26 cellular contexts compared by ENCODE assay signal in the genomic region with DNA sequence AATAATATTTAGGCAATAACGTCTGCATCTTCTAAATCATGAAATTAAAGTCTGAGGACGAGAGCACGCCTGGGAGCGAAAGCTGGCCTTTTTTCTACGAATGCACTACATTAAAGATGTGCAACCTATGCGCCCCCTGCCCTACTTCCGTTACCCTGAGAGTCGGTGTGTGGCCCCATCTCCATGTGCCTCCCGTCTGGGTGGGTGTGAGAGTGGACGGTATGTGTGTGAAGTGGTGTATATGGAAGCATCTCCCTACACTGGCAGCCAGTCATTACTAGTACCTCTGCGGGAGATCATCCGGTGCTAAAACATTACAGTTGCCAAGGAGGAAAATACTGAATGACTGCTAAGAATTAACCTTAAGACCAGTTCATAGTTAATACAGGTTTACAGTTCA. TPM values are rescaled to one million over a fixed set of nuclear protein-coding genes. Genes with fewer than 3 reads are reported as not detected.
DNase-seq lines count a peak whose midpoint lies in the region; TF ChIP-seq lines count a peak whose summit lies in the region.
"Had no signal": no experiment of that assay in that cellular context is flagged by ENCODE, and none has a peak within 500 bp of the region (broad histone marks: within the 10 kb centered on the region; RNA-seq: fewer than 3 reads in every experiment).

No MANE protein-coding gene starts in this region.

- H3K27me3 ChIP-seq in adrenal gland (no peaks in the 10 kb centered on the region), uterus (no peaks in the 10 kb centered on the region)
- H3K27me3 ChIP-seq: brain microvascular endothelial cell, right lobe of liver had no signal

- no peaks in the 10 kb centered on the region for H3K9me3 Mint-ChIP-seq in activated T-cell treated with anti-CD3 and anti-CD28 coated beads, Interleukin-2, amount 50 U/mL, for 24 hours
- H3K9me3 Mint-ChIP-seq: stimulated activated naive B cell treated with anti-CD40 and anti-IgM and Interleukin-4, amounts not matched to agents 10 μg/mL and 1 μg/mL and 100 μg/mL, for 72 hours had no signal

- DNase-seq in activated T-cell treated with anti-CD3 and anti-CD28 coated beads, Interleukin-2, amount 50 U/mL, for 24 hours, result no peak
- DNase-seq in activated T-cell treated with anti-CD3 and anti-CD28 coated beads for 4 hours (no peak), adrenal gland (peak in 5 of 7 donors; percentile 2 to 46 (median 10)), islet precursor cell (peak; percentile 25), uterus (peak; percentile 6 to 8), cortex of kidney (lab: John Stamatoyannopoulos, UW) (no peak), SHP77 treated with DMSO at 0.1 percent for 48 hours (lab: John Stamatoyannopoulos, UW) (no peak), ecto neural progenitor cell (ENCODE audit: low spot score) (no peak)
- DNase-seq: activated CD4-positive, alpha-beta T cell treated with anti-CD3 and anti-CD28 coated beads, Interleukin-2, amount 50 U/mL, for 4 hours; activated effector memory CD4-positive, alpha-beta T cell treated with anti-CD3 and anti-CD28 coated beads, Interleukin-2, amount 50 U/mL, for 16 hours; AML-193; brain microvascular endothelial cell; CD4-positive, alpha-beta memory T cell; DMS153; effector CD8-positive, alpha-beta T cell; kidney glomerular epithelial cell; NCI-H1436 treated with DMSO at 0.1 percent for 48 hours; NCI-H446; NCI-H82; RPMI8226; stimulated activated CD4-positive, alpha-beta T cell treated with anti-CD3 and anti-CD28 coated beads, Interleukin-12 subunit alpha, Interleukin-12 subunit beta, amount 100 ng/mL, for 4 hours; stimulated activated CD4-positive, alpha-beta T cell treated with anti-CD3 and anti-CD28 coated beads, Interleukin-4, amount 100 ng/mL, for 1 hour; stimulated activated naive B cell treated with anti-CD40 and anti-IgM and Interleukin-4, amounts not matched to agents 10 μg/mL and 1 μg/mL and 100 μg/mL, for 72 hours; T-helper 1 cell had no signal

- H3K4me1 ChIP-seq in adrenal gland (replicated peaks in 1 of 2), result peaks cover 5 to 18% of the 10 kb centered on the region in 2 donors
- H3K4me1 ChIP-seq in uterus, result no peaks in the 10 kb centered on the region

- TF ChIP-seq POLR2A in adrenal gland (IDR thresholded peaks at IDR 0.05), result no peak
- no peak for TF ChIP-seq POLR2A in uterus (IDR thresholded peaks at IDR 0.05)

- H3K36me3 Mint-ChIP-seq in activated T-cell treated with anti-CD3 and anti-CD28 coated beads, Interleukin-2, amount 50 U/mL, for 24 hours (ENCODE audit: low read depth), result peaks cover 86% of the 10 kb centered on the region

- no peak overlapping the region for H3K4me3 Mint-ChIP-seq in activated T-cell treated with anti-CD3 and anti-CD28 coated beads, Interleukin-2, amount 50 U/mL, for 24 hours
- H3K4me3 Mint-ChIP-seq: CD4-positive, alpha-beta memory T cell; stimulated activated naive B cell treated with anti-CD40 and anti-IgM and Interleukin-4, amounts not matched to agents 10 μg/mL and 1 μg/mL and 100 μg/mL, for 72 hours had no signal

- H3K4me3 ChIP-seq in adrenal gland (no peak overlapping the region), uterus (no peak overlapping the region)
- H3K4me3 ChIP-seq: lung, right lobe of liver had no signal

- H3K27ac ChIP-seq in adrenal gland (no peak overlapping the region), uterus (no peak overlapping the region)
- H3K27ac ChIP-seq: brain microvascular endothelial cell, right lobe of liver had no signal

- TF ChIP-seq CTCF in adrenal gland (IDR thresholded peaks at IDR 0.05) (no peak), uterus (IDR thresholded peaks at IDR 0.05) (no peak)

- no peaks in the 10 kb centered on the region for H3K9me3 ChIP-seq in adrenal gland (replicated peaks in 1 of 3)
- no peaks in the 10 kb centered on the region for H3K9me3 ChIP-seq in uterus
- H3K9me3 ChIP-seq: right lobe of liver had no signal

- H3K27me3 Mint-ChIP-seq in activated T-cell treated with anti-CD3 and anti-CD28 coated beads, Interleukin-2, amount 50 U/mL, for 24 hours, result no peaks in the 10 kb centered on the region
- H3K27me3 Mint-ChIP-seq: CD4-positive, alpha-beta memory T cell; stimulated activated naive B cell treated with anti-CD40 and anti-IgM and Interleukin-4, amounts not matched to agents 10 μg/mL and 1 μg/mL and 100 μg/mL, for 72 hours had no signal

- WGBS in adrenal gland, 4 donors, result 90 to 96% (median 93%) methylated on average over 12 of the region's 12 CpGs

- intact Hi-C loops in adrenal gland (cut with DNase I) (loop anchor here in 1 of 2 donors (5.0 kb wide), 1 partner anchor 44 kb away; no protein-coding TSS in a partner anchor), uterus (cut with DNase I; ENCODE audit: low total_unique reads) (loop anchor here (5.0 kb wide), 1 partner anchor 44 kb away; no protein-coding TSS in a partner anchor)

- H3K36me3 ChIP-seq in adrenal gland (replicated peaks in 1 of 2) (peaks cover 4 to 67% of the 10 kb centered on the region in 2 donors), uterus (no peaks in the 10 kb centered on the region)

- peaks cover 20% of the 10 kb centered on the region for H3K4me1 Mint-ChIP-seq in activated T-cell treated with anti-CD3 and anti-CD28 coated beads, Interleukin-2, amount 50 U/mL, for 24 hours (ENCODE audit: low read depth)

- H3K27ac Mint-ChIP-seq in activated T-cell treated with anti-CD3 and anti-CD28 coated beads, Interleukin-2, amount 50 U/mL, for 24 hours, result peak overlapping the region; percentile 23
- H3K27ac Mint-ChIP-seq: stimulated activated naive B cell treated with anti-CD40 and anti-IgM and Interleukin-4, amounts not matched to agents 10 μg/mL and 1 μg/mL and 100 μg/mL, for 72 hours had no signal

RNA-seq across cellular contexts. Expression of a gene that starts 19.3 kb away (rescaled TPM):
- total RNA-seq in adrenal gland (100 to 1,000 TPM in 7 of 8 donors, 10 to 100 TPM in 1; 95.6 to 410 (median 198) TPM), uterus (100 to 1,000 TPM in 3 of 4 donors, 10 to 100 TPM in 1; 96.2 to 291 (median 218) TPM)
- 100 to 1,000 TPM in 2 of 3 donors, 10 to 100 TPM in 1; 11.0 to 383 (median 303) TPM for polyA plus RNA-seq in adrenal gland

RNA-seq across cellular contexts. Expression of a gene that starts 25.7 kb away (rescaled TPM):
- total RNA-seq in adrenal gland (10 to 100 TPM in 7 of 8 donors, 1 to 10 TPM in 1; 9.7 to 18.1 (median 13.5) TPM), uterus (10 to 100 TPM in 2 of 4 donors, 1 to 10 TPM in 2; 3.6 to 26.5 (median 8.7) TPM)
- polyA plus RNA-seq in adrenal gland, result 10 to 100 TPM in 2 of 3 donors, 1 to 10 TPM in 1; 2.5 to 26.0 (median 17.1) TPM

RNA-seq across cellular contexts. Expression of a gene that starts 59.2 kb away (rescaled TPM):
- 10 to 100 TPM; 17.8 to 33.5 (median 25.7) TPM for total RNA-seq in adrenal gland
- polyA plus RNA-seq in adrenal gland, result 10 to 100 TPM in 1 of 3 donors, 1 to 10 TPM in 2; 5.2 to 28.4 (median 5.6) TPM
- total RNA-seq in uterus, result 10 to 100 TPM; 13.8 to 43.6 (median 33.1) TPM

RNA-seq across cellular contexts. Expression of a gene that starts 59.5 kb away (rescaled TPM):
- total RNA-seq in adrenal gland (10 to 100 TPM in 7 of 8 donors, 1 to 10 TPM in 1; 4.9 to 39.2 (median 29.7) TPM), uterus (10 to 100 TPM in 3 of 4 donors, not detected in 1; 26.9 to 51.5 (median 31.6) TPM)
- polyA plus RNA-seq in adrenal gland, result 10 to 100 TPM; 29.7 to 59.6 (median 58.8) TPM

Comparison
In these comparisons a context has a peak if more than half of its experiments do, and no peak if none do; other contexts are left out.
1. DNase-seq: peak in adrenal gland (5 of 7), islet precursor cell (single experiment) and uterus (2 of 2); none in activated T-cell treated with anti-CD3 and anti-CD28 coated beads, Interleukin-2, amount 50 U/mL, for 24 hours (single experiment), activated T-cell treated with anti-CD3 and anti-CD28 coated beads for 4 hours (single experiment), cortex of kidney (single experiment), SHP77 treated with DMSO at 0.1 percent for 48 hours (single experiment) and ecto neural progenitor cell (single experiment).